Comparison of ENCODE assay signal across 8 cellular contexts in the genomic region with DNA sequence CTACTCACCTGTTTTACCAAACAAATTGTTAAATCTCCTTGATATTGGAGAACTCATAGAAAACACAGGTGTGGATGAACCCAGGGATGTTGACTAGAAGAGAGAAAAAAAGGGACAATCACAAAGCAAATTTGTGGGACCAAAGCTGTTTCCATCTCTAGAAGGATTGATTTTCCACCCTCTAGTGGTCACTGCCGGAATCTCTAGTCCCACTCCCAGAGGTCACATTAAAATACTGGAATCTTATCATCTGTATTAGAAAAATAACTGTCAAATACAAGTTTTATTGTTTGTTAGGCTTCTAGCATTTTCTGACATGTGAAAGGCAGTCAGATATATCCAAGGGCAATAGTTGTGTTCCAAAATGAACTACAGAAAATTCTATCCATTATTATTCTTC.
DNase-seq lines count a peak whose midpoint lies in the region; ATAC-seq and TF ChIP-seq lines count a peak whose summit lies in the region.
"Not testable (repeated sequence)": the region's sequence is repeated elsewhere in the genome, so short reads cannot be mapped to it uniquely, and the experiment has no call there.

No MANE protein-coding gene starts in this region.

- peak; percentile 48 for ATAC-seq in HG02678 (IDR thresholded peaks at IDR 0.05; ENCODE audit: unreplicated experiment)
- ATAC-seq in upper lobe of left lung (ENCODE audit: low FRiP score in 2 of 2): peak in 1 of 2 donors; percentile 52

- H3K27me3 ChIP-seq in SU-DHL-6 (ENCODE audit: low read length); ascending aorta; neural cell (ENCODE audit: insufficient read depth, low read depth, low read length); upper lobe of left lung: not testable (repeated sequence)

- H2AFZ ChIP-seq in SU-DHL-6 (ENCODE audit: low read depth, low read length, severe bottlenecking); neural cell (ENCODE audit: low read depth, low read length): not testable (repeated sequence)

- not testable (repeated sequence) for H4K20me1 ChIP-seq in SU-DHL-6 (ENCODE audit: low read depth, low read length); neural cell (ENCODE audit: insufficient read depth)

- H3K9me3 ChIP-seq in SU-DHL-6 (ENCODE audit: insufficient read depth, low read length); ascending aorta; neural cell (ENCODE audit: low read length); upper lobe of left lung: not testable (repeated sequence)

- not testable (repeated sequence) for H3K4me2 ChIP-seq in SU-DHL-6 (ENCODE audit: low read depth, low read length, poor library complexity, severe bottlenecking); neural cell (ENCODE audit: low read length)

- not testable (repeated sequence) for H3K4me1 ChIP-seq in ascending aorta, upper lobe of left lung

- not testable (repeated sequence) for H3K27ac ChIP-seq in SU-DHL-6 (ENCODE audit: low read depth, low read length); ascending aorta; neural cell (ENCODE audit: low read length); upper lobe of left lung

- H3K4me3 ChIP-seq in SU-DHL-6 (ENCODE audit: insufficient read depth, low read length, poor library complexity, severe bottlenecking); ascending aorta; neural cell (ENCODE audit: low read length); upper lobe of left lung: not testable (repeated sequence)

- not testable (repeated sequence) for TF ChIP-seq POLR2A in upper lobe of left lung (IDR thresholded peaks at IDR 0.05)

- TF ChIP-seq RAD21 in neural cell (conservative IDR thresholded peaks at IDR 0.05): not testable (repeated sequence)

- not testable (repeated sequence) for H3K9me2 ChIP-seq in SU-DHL-6 (replicated peaks; ENCODE audit: insufficient read depth, low read length); neural cell (ENCODE audit: insufficient read depth, low read length)

- TF ChIP-seq CTCF in SU-DHL-6 (IDR thresholded peaks at IDR 0.05; ENCODE audit: insufficient read depth, low read length, poor library complexity, severe bottlenecking) (peak; percentile 76), ascending aorta (IDR thresholded peaks at IDR 0.05) (peak in 2 of 3 experiments; percentile 62), neural cell (IDR thresholded peaks at IDR 0.05; ENCODE audit: poor library complexity, severe bottlenecking) (peak; percentile 44), upper lobe of left lung (IDR thresholded peaks at IDR 0.05) (peak in 5 of 6 experiments; percentile 31 to 64 (median 41))

- intact Hi-C loops in ascending aorta (cut with DNase I): not testable (repeated sequence)

- TF ChIP-seq EP300 in neural cell (conservative IDR thresholded peaks at IDR 0.05; ENCODE audit: poor library complexity, severe bottlenecking); upper lobe of left lung (IDR thresholded peaks at IDR 0.05): not testable (repeated sequence)

- DNase-seq in EL: peak; percentile 31
- peak; percentile 9 for DNase-seq in NCI-H2029 (lab: John Stamatoyannopoulos, UW)
- not testable (repeated sequence) for DNase-seq in ascending aorta (ENCODE audit: low spot score in 2 of 2); upper lobe of left lung
- peak; percentile 34 for DNase-seq in glomerular visceral epithelial cell (ENCODE audit: extremely low spot score)

- H3K9ac ChIP-seq in SU-DHL-6 (ENCODE audit: low read length); neural cell (ENCODE audit: low read length): not testable (repeated sequence)

- H3K79me2 ChIP-seq in SU-DHL-6 (ENCODE audit: insufficient read depth, low read length); neural cell (replicated peaks; ENCODE audit: insufficient read depth, low read length): not testable (repeated sequence)

- H3F3A ChIP-seq in SU-DHL-6 (ENCODE audit: insufficient read depth); neural cell (ENCODE audit: insufficient read depth, low read length, poor library complexity, severe bottlenecking): not testable (repeated sequence)

- not testable (repeated sequence) for H3K36me3 ChIP-seq in SU-DHL-6 (ENCODE audit: low read length); ascending aorta; neural cell (ENCODE audit: insufficient read depth, low read length)
- peaks cover 9 to 44% (median 12%) of the 10 kb centered on the region in 4 donors for H3K36me3 ChIP-seq in upper lobe of left lung

- 18 to 45% methylated on average over 1 of the region's 1 CpG for WGBS in upper lobe of left lung, 2 donors
